In the genomic region with DNA sequence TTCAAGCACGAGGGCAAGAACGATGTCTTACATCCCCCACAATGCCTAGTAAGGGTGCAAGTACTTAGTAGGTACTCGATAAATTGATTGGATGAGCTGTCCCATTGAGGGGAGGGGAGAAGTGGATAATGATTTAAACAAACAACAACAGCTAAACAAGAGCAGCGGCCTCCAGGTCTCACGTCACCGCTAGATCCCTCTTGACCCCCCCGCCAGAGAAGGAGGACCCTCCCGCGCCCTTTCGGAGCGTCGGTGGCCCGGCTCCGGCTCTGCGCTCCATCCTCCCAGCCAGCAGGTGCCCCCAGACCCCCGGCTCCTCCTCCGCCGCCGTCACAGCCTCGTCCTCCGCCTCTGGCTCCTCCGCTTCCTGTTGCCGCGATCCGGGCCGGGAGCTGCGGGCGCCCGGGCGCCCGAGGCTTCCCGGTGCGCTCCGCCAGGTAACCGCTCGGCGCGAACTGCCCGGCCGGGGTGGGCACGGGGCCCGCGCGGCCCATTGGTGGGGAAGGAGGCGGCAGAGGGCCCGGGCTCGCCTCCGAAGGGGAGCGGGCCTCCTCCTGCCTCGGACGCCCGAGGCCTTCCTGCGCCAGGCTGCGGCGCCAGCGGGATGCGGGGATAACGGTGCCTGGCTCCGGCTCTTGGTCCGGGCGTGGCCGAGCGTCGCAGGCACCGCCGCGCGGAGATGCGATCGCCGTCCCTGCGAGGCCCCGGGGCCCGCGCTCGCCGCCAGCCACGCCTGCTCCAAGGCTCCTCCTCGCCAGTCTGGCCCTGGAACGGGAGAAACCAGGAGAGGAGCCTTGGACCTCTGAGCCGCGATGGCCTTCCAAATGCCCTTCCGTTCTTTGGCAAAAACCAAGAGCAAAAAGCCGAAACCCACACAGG, we compare ENCODE assay signal across 8 cellular contexts. TPM values are rescaled to one million over a fixed set of nuclear protein-coding genes. Genes with fewer than 3 reads are reported as not detected.
A peak's percentile ranks its signal among the peaks of the same experiment; 100 is the strongest.
DNase-seq lines count a peak whose midpoint lies in the region; ATAC-seq, FAIRE-seq and TF ChIP-seq lines count a peak whose summit lies in the region.

Gene TLCD5 (plus strand): TSS at position 368 of the 879 bp plus-strand sequence. CDS start 2,143 bp downstream, outside the sequence.

- peak within 1 kb of the TSS; percentile 61 for H3K4me3 ChIP-seq in astrocyte of the spinal cord (ENCODE audit: low read depth, low read length)

- DNase-seq in HTR-8/SVneo (ENCODE audit: insufficient read length, low spot score): peak; percentile 67
- peak; percentile 51 for DNase-seq in SHP77 treated with DMSO at 0.1 percent for 48 hours (lab: John Stamatoyannopoulos, UW)
- DNase-seq in astrocyte of the spinal cord (ENCODE audit: low read depth, low spot score): peak; percentile 71
- DNase-seq in hypothalamus (lab: John Stamatoyannopoulos, UW): peak in 43 of 51 donors; percentile 20 to 76 (median 59)
- DNase-seq in renal cortical epithelial cell (ENCODE audit: low read depth): no peak
- no peak for DNase-seq in KBM-7

- in situ Hi-C loops in astrocyte of the spinal cord (cut with HindIII; ENCODE audit: low sequenced_read_pairs) (no loop called here), KBM-7 (cut with MboI; ENCODE audit: low pct_unique_long_range_greater_than_20kb, low sequenced_read_pairs) (no loop called here)

- TF ChIP-seq CTCF in GM12874 (IDR thresholded peaks at IDR 0.05; ENCODE audit: insufficient read depth, low read depth, low read length): 0 out of 2 replicates have a peak, but pooled peaks have one; percentile 7
- TF ChIP-seq CTCF in astrocyte of the spinal cord (IDR thresholded peaks at IDR 0.05; ENCODE audit: low read depth, low read length): peak; percentile 24

- FAIRE-seq in HTR-8/SVneo (lab: Jason Lieb, UNC): peak; percentile 26

- ATAC-seq in GM18867 (IDR thresholded peaks at IDR 0.05; ENCODE audit: unreplicated experiment): no peak

RNA-seq across cellular contexts. Expression of gene TLCD5, which starts in this region (rescaled TPM):
- total RNA-seq in renal cortical epithelial cell: 3.8 and 19.0 TPM in 2 replicates

Comparison
In these comparisons a context has a peak if more than half of its experiments do, and no peak if none do; other contexts are left out.
1. DNase-seq: peak in HTR-8/SVneo (single experiment), SHP77 treated with DMSO at 0.1 percent for 48 hours (single experiment), astrocyte of the spinal cord (single experiment) and hypothalamus (43 of 51); none in renal cortical epithelial cell (single experiment) and KBM-7 (single experiment).